ENCODE assay signal across 19 cellular contexts in the genomic region with DNA sequence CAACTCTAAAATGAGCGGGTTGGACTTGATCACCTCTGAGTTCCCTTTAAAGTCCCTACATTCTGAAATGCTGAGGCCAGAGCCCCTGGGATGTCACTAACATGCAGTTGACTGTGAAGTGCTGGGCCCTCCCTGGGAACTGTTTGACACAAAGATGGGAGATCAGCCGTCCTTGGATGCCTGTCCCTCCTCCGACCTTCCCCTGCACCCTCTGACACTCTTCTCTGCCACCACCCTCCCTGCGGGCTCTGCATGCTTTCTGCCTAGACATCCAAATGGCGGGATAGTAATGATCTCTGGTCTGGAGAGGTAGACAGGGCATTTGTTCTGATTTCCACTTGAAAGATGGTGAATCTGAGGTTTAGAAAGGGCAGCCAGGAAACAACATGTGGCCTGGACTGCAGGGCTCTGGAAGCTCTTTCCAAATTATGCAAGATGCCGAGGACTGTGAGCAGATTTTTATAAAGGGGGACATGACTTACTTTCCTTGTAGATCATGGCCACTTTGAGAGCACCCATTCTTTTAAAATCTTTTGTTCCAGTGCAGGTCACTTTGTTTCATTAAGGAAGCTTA.
"Had no signal": no experiment of that assay in that cellular context is flagged by ENCODE, and none has a peak within 500 bp of the region (broad histone marks: within the 10 kb centered on the region; RNA-seq: fewer than 3 reads in every experiment).

No MANE protein-coding gene starts in this region.

- H3K27me3 ChIP-seq: cardiac muscle cell, right lobe of liver had no signal

- H3K4me1 ChIP-seq: right lobe of liver had no signal

- H3K4me2 ChIP-seq: smooth muscle cell had no signal

- H3K9me3 ChIP-seq: mucosa of descending colon, psoas muscle, right lobe of liver had no signal

- H3K4me1 Mint-ChIP-seq: neural crest cell had no signal

- H3K36me3 ChIP-seq: cardiac muscle cell, right lobe of liver had no signal

- H3K27ac ChIP-seq: cardiac muscle cell, psoas muscle, right lobe of liver had no signal

- H3K9me3 Mint-ChIP-seq: immature natural killer cell had no signal

- H3K4me3 ChIP-seq: cardiac muscle cell, mucosa of descending colon, psoas muscle, right lobe of liver, smooth muscle cell had no signal

- H3K4me3 Mint-ChIP-seq: activated naive CD8-positive, alpha-beta T cell treated with anti-CD3 and anti-CD28 coated beads for 36 hours; immature natural killer cell; neural crest cell; stimulated activated memory B cell treated with anti-CD40 and anti-IgM and Interleukin-4, amounts not matched to agents 10 μg/mL and 1 μg/mL and 100 μg/mL, for 72 hours; T-helper 1 cell treated with Interleukin-12 subunit alpha and Interleukin-12 subunit beta and Interleukin-4 antibody, amounts not matched to agents 30 μg/mL and 1 μg/mL, for 36 hours had no signal

- DNase-seq: activated CD4-positive, alpha-beta T cell treated with anti-CD3 and anti-CD28 coated beads for 1 hour; activated CD4-positive, alpha-beta T cell treated with anti-CD3 and anti-CD28 coated beads, Interleukin-2, amount 50 U/mL, for 48 hours; activated naive CD4-positive, alpha-beta T cell; activated naive CD8-positive, alpha-beta T cell treated with anti-CD3 and anti-CD28 coated beads for 36 hours; amniotic stem cell; cortex of kidney; immature natural killer cell; kidney glomerular epithelial cell; mesenchymal stem cell; mucosa of descending colon; naive B cell; psoas muscle; right lobe of liver; stimulated activated CD4-positive, alpha-beta T cell treated with anti-CD3 and anti-CD28 coated beads, Interleukin-4, amount 100 ng/mL, for 24 hours had no signal

- ATAC-seq: mucosa of descending colon; stimulated activated memory B cell treated with anti-CD40 and anti-IgM and Interleukin-4, amounts not matched to agents 10 μg/mL and 1 μg/mL and 100 μg/mL, for 72 hours had no signal

- H3K27ac Mint-ChIP-seq: activated naive CD8-positive, alpha-beta T cell treated with anti-CD3 and anti-CD28 coated beads for 36 hours; T-helper 1 cell treated with Interleukin-12 subunit alpha and Interleukin-12 subunit beta and Interleukin-4 antibody, amounts not matched to agents 30 μg/mL and 1 μg/mL, for 36 hours had no signal
